Comparison of ENCODE assay signal across 18 cellular contexts in genomic region chr1:24822887-24823286, GRCh38.
DNase-seq lines count a peak whose midpoint lies in the region; ATAC-seq and TF ChIP-seq lines count a peak whose summit lies in the region.
"Had no signal": no experiment of that assay in that cellular context is flagged by ENCODE, and none has a peak within 500 bp of the region (broad histone marks: within the 10 kb centered on the region; RNA-seq: fewer than 3 reads in every experiment).

No MANE protein-coding gene starts in this region.

- H3K79me2 ChIP-seq in OCI-LY1 (ENCODE audit: insufficient read depth, low read length) = peaks cover 24% of the 10 kb centered on the region; the same call in 1 of the 2 replicates
- peaks cover 6% of the 10 kb centered on the region for H3K79me2 ChIP-seq in trophoblast cell (ENCODE audit: control insufficient read depth, insufficient read depth, low read length, poor library complexity)

- no peak overlapping the region for H4K91ac ChIP-seq in trophoblast cell (ENCODE audit: low read depth, low read length)

- H3K4me3 ChIP-seq in OCI-LY1 (ENCODE audit: low read depth, low read length, poor library complexity, severe bottlenecking) (no peak overlapping the region), trophoblast cell (ENCODE audit: low read depth, low read length) (no peak overlapping the region)
- H3K4me3 ChIP-seq: vagina had no signal

- DNase-seq in CD14-positive monocyte (ENCODE audit: low spot score) (no peak), fibroblast of gingiva (ENCODE audit: low read depth) (peak; percentile 72), trophoblast cell (no peak)
- DNase-seq: activated CD4-positive, alpha-beta T cell treated with anti-CD3 and anti-CD28 coated beads for 1 hour; Calu3; islet precursor cell; midbrain; NCI-H2029 treated with DMSO at 0.1 percent for 48 hours; retina; Right ventricle myocardium superior; stimulated activated CD4-positive, alpha-beta T cell treated with anti-CD3 and anti-CD28 coated beads, Interleukin-15, amount 100 ng/mL, for 24 hours had no signal

- no peak overlapping the region for H2AFZ ChIP-seq in OCI-LY1 (ENCODE audit: low read length)
- no peak overlapping the region for H2AFZ ChIP-seq in trophoblast cell (ENCODE audit: insufficient read depth, low read length, poor library complexity)

- ATAC-seq in GM21390 (IDR thresholded peaks at IDR 0.05; ENCODE audit: unreplicated experiment) = no peak
- ATAC-seq in esophagus mucosa = no peak
- ATAC-seq in GM19463 (IDR thresholded peaks at IDR 0.05; ENCODE audit: unreplicated experiment) = no peak
- ATAC-seq in GM21381 (IDR thresholded peaks at IDR 0.05; ENCODE audit: unreplicated experiment) = no peak

- H3K27me3 Mint-ChIP-seq in CD14-positive monocyte (ENCODE audit: low read depth in 3 of 3) = peaks cover 0 to 3% (median 2%) of the 10 kb centered on the region in 3 donors

- no peak overlapping the region for H3K23ac ChIP-seq in trophoblast cell (ENCODE audit: low read length)

- intact Hi-C loops in CD14-positive monocyte (cut with micrococcal nuclease) = loop anchor here in 1 of 2 donors (10.0 kb wide), 1 partner anchor 68 kb away; no protein-coding TSS in a partner anchor

- H3K14ac ChIP-seq in trophoblast cell (ENCODE audit: low read length) = no peak overlapping the region

- peaks cover 16% of the 10 kb centered on the region; the same call in 1 of the 2 replicates for H3K36me3 ChIP-seq in OCI-LY1 (ENCODE audit: insufficient read depth, low read length)
- peaks cover 0 to 6% of the 10 kb centered on the region in 2 experiments for H3K36me3 ChIP-seq in trophoblast cell (ENCODE audit: control insufficient read depth in 1 of 2, insufficient read depth in 2 of 2, low read length in 2 of 2)
- H3K36me3 ChIP-seq: vagina had no signal

- H3K27ac ChIP-seq in OCI-LY1 (ENCODE audit: low read depth, low read length, poor library complexity, severe bottlenecking) (peak overlapping the region; percentile 20), trophoblast cell (ENCODE audit: low read depth, low read length) (no peak overlapping the region)
- H3K27ac ChIP-seq: vagina had no signal

- no peaks in the 10 kb centered on the region for H3K9me2 ChIP-seq in OCI-LY1 (ENCODE audit: low read depth, low read length)

- H4K12ac ChIP-seq in trophoblast cell (ENCODE audit: low read depth, low read length) = no peak overlapping the region

- no peaks in the 10 kb centered on the region for H3K79me1 ChIP-seq in trophoblast cell (ENCODE audit: low read length)

- no peak overlapping the region for H2BK120ac ChIP-seq in trophoblast cell (ENCODE audit: insufficient read depth, low read length, poor library complexity)

- no peak overlapping the region for H3K18ac ChIP-seq in trophoblast cell (ENCODE audit: low read length)

- peak overlapping the region in 6 of 7 donors; percentile 19 to 80 (median 58) for H3K27ac Mint-ChIP-seq in CD14-positive monocyte
- H3K27ac Mint-ChIP-seq: stimulated activated naive CD8-positive, alpha-beta T cell treated with anti-CD3 and anti-CD28 coated beads, Interleukin-15, Interleukin-2, amounts not matched to agents 100 ng/mL and 50 ng/mL, for 24 hours had no signal

- no peaks in the 10 kb centered on the region for H4K20me1 ChIP-seq in OCI-LY1 (ENCODE audit: insufficient read depth, low read length)

- H3K4me3 Mint-ChIP-seq in CD14-positive monocyte = peak overlapping the region in 1 of 2 donors; percentile 16
- H3K4me3 Mint-ChIP-seq: stimulated activated naive CD8-positive, alpha-beta T cell treated with anti-CD3 and anti-CD28 coated beads, Interleukin-15, Interleukin-2, amounts not matched to agents 100 ng/mL and 50 ng/mL, for 24 hours had no signal

- TF ChIP-seq CTCF in CD14-positive monocyte (IDR thresholded peaks at IDR 0.05) (no peak), OCI-LY1 (IDR thresholded peaks at IDR 0.05; ENCODE audit: low read length) (no peak)

- H3K9ac ChIP-seq in OCI-LY1 (ENCODE audit: low read length) = no peak overlapping the region
- no peak overlapping the region for H3K9ac ChIP-seq in trophoblast cell (ENCODE audit: low read length)

- H3K9me3 ChIP-seq in OCI-LY1 (ENCODE audit: low read length) (no peaks in the 10 kb centered on the region), trophoblast cell (ENCODE audit: insufficient read depth, low read depth, low read length) (no peaks in the 10 kb centered on the region)
- H3K9me3 ChIP-seq: vagina had no signal

- no peak overlapping the region for H3K4me2 ChIP-seq in OCI-LY1 (ENCODE audit: low read length)
- H3K4me2 ChIP-seq in trophoblast cell (ENCODE audit: low read length) = no peak overlapping the region

- peak overlapping the region; percentile 86 for H3K4ac ChIP-seq in trophoblast cell (ENCODE audit: low read depth, low read length)

- H2BK5ac ChIP-seq in trophoblast cell (ENCODE audit: low read depth, low read length, poor library complexity) = no peak overlapping the region

- H3K9me3 Mint-ChIP-seq in CD14-positive monocyte = peaks cover 0 to 4% (median 2%) of the 10 kb centered on the region in 7 donors
- H3K9me3 Mint-ChIP-seq: stimulated activated naive CD8-positive, alpha-beta T cell treated with anti-CD3 and anti-CD28 coated beads, Interleukin-15, Interleukin-2, amounts not matched to agents 100 ng/mL and 50 ng/mL, for 24 hours had no signal

- peaks cover 18 to 21% of the 10 kb centered on the region in 2 donors for H3K36me3 Mint-ChIP-seq in CD14-positive monocyte

- H2AK5ac ChIP-seq in trophoblast cell (ENCODE audit: low read length) = no peak overlapping the region

- H2BK12ac ChIP-seq in trophoblast cell (ENCODE audit: low read length) = no peak overlapping the region

- H4K8ac ChIP-seq in trophoblast cell (ENCODE audit: low read depth, low read length) = no peak overlapping the region

- no peaks in the 10 kb centered on the region for H3K27me3 ChIP-seq in OCI-LY1 (ENCODE audit: insufficient read depth, low read length)
- no peaks in the 10 kb centered on the region for H3K27me3 ChIP-seq in trophoblast cell (ENCODE audit: insufficient read depth, low read length)
- H3K27me3 ChIP-seq: vagina had no signal

- no peaks in the 10 kb centered on the region for H3F3A ChIP-seq in OCI-LY1 (ENCODE audit: insufficient read depth, low read length)

- peaks cover 53% of the 10 kb centered on the region for H3K4me1 ChIP-seq in OCI-LY1 (ENCODE audit: insufficient read depth, low read length, severe bottlenecking)
- no peaks in the 10 kb centered on the region for H3K4me1 ChIP-seq in trophoblast cell (ENCODE audit: control insufficient read depth in 1 of 2, insufficient read depth in 2 of 2, low read length in 2 of 2)

- peaks cover 18% of the 10 kb centered on the region for H3K4me1 Mint-ChIP-seq in CD14-positive monocyte
